Comparison of ENCODE assay signal across 15 cellular contexts in the genomic region with DNA sequence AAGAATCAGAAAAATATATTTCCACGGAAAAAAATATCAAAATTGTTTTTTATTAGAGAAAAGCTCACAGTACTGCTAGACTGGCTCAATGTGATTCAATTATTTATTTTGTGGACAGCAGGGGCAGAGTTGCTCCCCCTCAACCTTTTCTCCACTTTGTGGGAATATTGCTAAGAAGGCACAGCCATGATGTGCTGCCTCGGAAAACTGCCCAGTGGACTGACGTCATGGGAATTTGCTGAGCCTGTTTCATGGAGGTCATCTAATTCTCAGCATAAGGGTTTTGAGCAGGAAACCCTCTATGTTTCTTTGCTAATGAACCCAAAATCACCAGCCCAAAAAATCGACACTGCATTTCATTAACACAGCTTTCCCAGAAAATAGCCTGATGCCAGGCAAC.
DNase-seq lines count a peak whose midpoint lies in the region; ATAC-seq and TF ChIP-seq lines count a peak whose summit lies in the region.
"Had no signal": no experiment of that assay in that cellular context is flagged by ENCODE, and none has a peak within 500 bp of the region (broad histone marks: within the 10 kb centered on the region; RNA-seq: fewer than 3 reads in every experiment).

No MANE protein-coding gene starts in this region.

- H3K36me3 ChIP-seq in heart right ventricle = no peaks in the 10 kb centered on the region
- H3K36me3 ChIP-seq in BE2C = no peaks in the 10 kb centered on the region

- TF ChIP-seq CTCF in astrocyte of the spinal cord (IDR thresholded peaks at IDR 0.05; ENCODE audit: low read depth, low read length) (no peak), heart right ventricle (IDR thresholded peaks at IDR 0.05) (no peak), BE2C (IDR thresholded peaks at IDR 0.05; ENCODE audit: low read depth, low read length) (no peak)

- H3K9me3 ChIP-seq in heart right ventricle = no peaks in the 10 kb centered on the region
- H3K9me3 ChIP-seq in BE2C = no peaks in the 10 kb centered on the region

- WGBS in heart right ventricle, 2 donors = 52 to 61% methylated on average over 4 of the region's 4 CpGs

- peak in 6 of 8 donors; percentile 41 to 77 (median 50) for ATAC-seq in heart right ventricle
- ATAC-seq: foreskin keratinocyte, natural killer cell had no signal

- in situ Hi-C loops in astrocyte of the spinal cord (cut with HindIII; ENCODE audit: low sequenced_read_pairs) = no loop called here

- H3K4me1 ChIP-seq in heart right ventricle (peaks cover 0 to 15% (median 0%) of the 10 kb centered on the region in 9 donors), BE2C (no peaks in the 10 kb centered on the region)
- H3K4me1 ChIP-seq: foreskin keratinocyte had no signal

- H3K27ac ChIP-seq in heart right ventricle = peak overlapping the region in 2 of 10 donors; percentile 11 to 21
- H3K27ac ChIP-seq: foreskin keratinocyte had no signal

- DNase-seq in HCEC 1CT (peak; percentile 33), astrocyte of the spinal cord (ENCODE audit: low read depth, low spot score) (peak; percentile 57), heart right ventricle (peak; percentile 51 to 63), posterior vena cava (ENCODE audit: low spot score) (peak; percentile 85), BE2C (no peak), iPS-NIHi11 (ENCODE audit: low spot score) (no peak)
- no peak for DNase-seq in activated effector memory CD4-positive, alpha-beta T cell treated with anti-CD3 and anti-CD28 coated beads, Interleukin-2, amount 50 U/mL, for 16 hours
- no peak for DNase-seq in stimulated activated naive CD4-positive, alpha-beta T cell treated with Interleukin-2 at 50 U/mL for 16 hours (lab: John Stamatoyannopoulos, UW)
- DNase-seq: foreskin keratinocyte, kidney glomerular epithelial cell, natural killer cell, NCI-H1092 treated with DMSO at 0.1 percent for 48 hours, NCI-H345, small intestine had no signal

- H3K27me3 ChIP-seq in heart right ventricle = no peaks in the 10 kb centered on the region
- H3K27me3 ChIP-seq in BE2C = no peaks in the 10 kb centered on the region
- H3K27me3 ChIP-seq: dorsolateral prefrontal cortex, foreskin keratinocyte had no signal

- no peak overlapping the region for H3K4me3 ChIP-seq in astrocyte of the spinal cord (ENCODE audit: low read depth, low read length)
- no peak overlapping the region for H3K4me3 ChIP-seq in heart right ventricle
- H3K4me3 ChIP-seq in BE2C (ENCODE audit: low read depth, low read length) = no peak overlapping the region

- intact Hi-C loops in heart right ventricle (cut with DNase I) (no loop called here), posterior vena cava (cut with DNase I) (no loop called here)

Comparison
In these comparisons a context has a peak if more than half of its experiments do, and no peak if none do; other contexts are left out.
1. DNase-seq: peak in HCEC 1CT (single experiment), astrocyte of the spinal cord (single experiment), heart right ventricle (2 of 2) and posterior vena cava (single experiment); none in activated effector memory CD4-positive, alpha-beta T cell treated with anti-CD3 and anti-CD28 coated beads, Interleukin-2, amount 50 U/mL, for 16 hours (single experiment), stimulated activated naive CD4-positive, alpha-beta T cell treated with Interleukin-2 at 50 U/mL for 16 hours (single experiment), BE2C (single experiment) and iPS-NIHi11 (single experiment).